8 cellular contexts compared by ENCODE assay signal in the genomic region with DNA sequence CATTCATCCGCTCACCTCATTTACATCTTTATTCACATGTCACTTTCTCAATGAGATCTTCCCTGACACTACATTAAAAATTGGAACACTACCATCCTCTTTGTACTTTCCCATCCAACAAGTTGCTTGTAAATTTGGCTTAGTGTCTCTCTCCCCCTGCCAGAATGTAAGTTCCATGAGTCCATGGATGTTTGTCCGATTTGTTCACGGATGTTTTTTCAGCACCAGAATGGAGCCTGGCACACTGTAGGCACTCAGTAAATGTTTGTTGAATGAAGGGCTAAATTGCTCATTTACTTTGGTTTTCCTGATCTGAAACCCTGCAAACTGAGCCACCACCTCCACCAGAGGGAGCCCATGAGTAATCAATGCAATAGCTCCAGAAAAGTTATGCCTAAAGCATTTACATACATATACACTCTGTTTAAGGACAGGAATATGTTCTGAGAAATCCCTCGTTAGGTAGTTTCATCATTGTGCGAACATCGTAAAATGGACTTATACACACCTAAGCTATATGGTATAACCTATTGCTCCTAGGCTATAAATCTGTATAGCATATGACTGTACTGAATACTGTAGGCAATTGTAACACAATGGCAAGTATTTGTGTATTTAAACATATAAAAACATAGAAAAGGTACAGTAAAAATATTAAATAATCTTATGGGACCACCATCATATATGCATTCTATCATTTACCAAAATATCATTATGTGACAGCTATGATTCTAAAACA. TPM values are rescaled to one million over a fixed set of nuclear protein-coding genes. Genes with fewer than 3 reads are reported as not detected.
DNase-seq lines count a peak whose midpoint lies in the region; ATAC-seq and TF ChIP-seq lines count a peak whose summit lies in the region.

No MANE protein-coding gene starts in this region.

- H3K9me3 Mint-ChIP-seq in CD14-positive monocyte: peaks cover 0 to 2% (median 0%) of the 10 kb centered on the region in 7 donors
- H3K9me3 Mint-ChIP-seq in natural killer cell treated with Interleukin-12 subunit alpha and Interleukin-12 subunit beta and Interleukin-15 and Interleukin-18, amount 100 ng/mL, for 72 hours: no peaks in the 10 kb centered on the region
- H3K9me3 Mint-ChIP-seq in stimulated activated naive CD8-positive, alpha-beta T cell treated with anti-CD3 and anti-CD28 coated beads, Interleukin-15, amount 100 ng/mL, for 72 hours: no peaks in the 10 kb centered on the region

- H3K36me3 ChIP-seq in OCI-LY1 (ENCODE audit: insufficient read depth, low read length): no peaks in the 10 kb centered on the region

- H3K9me3 ChIP-seq in OCI-LY1 (ENCODE audit: low read length): no peaks in the 10 kb centered on the region

- H3K4me1 ChIP-seq in OCI-LY1 (ENCODE audit: insufficient read depth, low read length, severe bottlenecking): peaks cover 40% of the 10 kb centered on the region

- peak overlapping the region; percentile 8; the same call in 1 of the 2 replicates for H3K4me2 ChIP-seq in OCI-LY1 (ENCODE audit: low read length)

- no peaks in the 10 kb centered on the region for H3K27me3 ChIP-seq in OCI-LY1 (ENCODE audit: insufficient read depth, low read length)

- peak overlapping the region; percentile 66 to 90 (median 75) for H3K27ac Mint-ChIP-seq in CD14-positive monocyte
- H3K27ac Mint-ChIP-seq in natural killer cell treated with Interleukin-12 subunit alpha and Interleukin-12 subunit beta and Interleukin-15 and Interleukin-18, amount 100 ng/mL, for 72 hours: peak overlapping the region; percentile 68 to 84
- peak overlapping the region in 1 of 2 donors; percentile 20 for H3K27ac Mint-ChIP-seq in stimulated activated naive CD8-positive, alpha-beta T cell treated with anti-CD3 and anti-CD28 coated beads, Interleukin-15, amount 100 ng/mL, for 72 hours

- H3K9me2 ChIP-seq in OCI-LY1 (ENCODE audit: low read depth, low read length): no peaks in the 10 kb centered on the region

- H3K79me2 ChIP-seq in OCI-LY1 (ENCODE audit: insufficient read depth, low read length): peaks cover 19% of the 10 kb centered on the region

- H3K27me3 Mint-ChIP-seq in CD14-positive monocyte (ENCODE audit: low read depth in 3 of 3): peaks cover 0 to 2% (median 0%) of the 10 kb centered on the region in 3 donors
- H3K27me3 Mint-ChIP-seq in natural killer cell treated with Interleukin-12 subunit alpha and Interleukin-12 subunit beta and Interleukin-15 and Interleukin-18, amount 100 ng/mL, for 72 hours: peaks cover 0 to 2% of the 10 kb centered on the region in 2 donors
- H3K27me3 Mint-ChIP-seq in stimulated activated naive CD8-positive, alpha-beta T cell treated with anti-CD3 and anti-CD28 coated beads, Interleukin-15, amount 100 ng/mL, for 72 hours: peaks cover 26% of the 10 kb centered on the region

- no peak overlapping the region for H3K4me3 Mint-ChIP-seq in CD14-positive monocyte
- H3K4me3 Mint-ChIP-seq in natural killer cell treated with Interleukin-12 subunit alpha and Interleukin-12 subunit beta and Interleukin-15 and Interleukin-18, amount 100 ng/mL, for 72 hours: peak overlapping the region; percentile 53
- no peak overlapping the region for H3K4me3 Mint-ChIP-seq in stimulated activated naive CD8-positive, alpha-beta T cell treated with anti-CD3 and anti-CD28 coated beads, Interleukin-15, amount 100 ng/mL, for 72 hours

- no peak overlapping the region for H3K9ac ChIP-seq in OCI-LY1 (ENCODE audit: low read length)

- no peak for ATAC-seq in natural killer cell treated with Interleukin-12 subunit alpha and Interleukin-12 subunit beta and Interleukin-15 and Interleukin-18, amount 100 ng/mL, for 72 hours
- no peak for ATAC-seq in stimulated activated naive CD8-positive, alpha-beta T cell treated with anti-CD3 and anti-CD28 coated beads, Interleukin-15, amount 100 ng/mL, for 72 hours

- peaks cover 24% of the 10 kb centered on the region for H3K4me1 Mint-ChIP-seq in CD14-positive monocyte
- H3K4me1 Mint-ChIP-seq in natural killer cell treated with Interleukin-12 subunit alpha and Interleukin-12 subunit beta and Interleukin-15 and Interleukin-18, amount 100 ng/mL, for 72 hours (ENCODE audit: low read depth in 2 of 2): peaks cover 30 to 33% of the 10 kb centered on the region in 2 donors
- peaks cover 28% of the 10 kb centered on the region for H3K4me1 Mint-ChIP-seq in stimulated activated naive CD8-positive, alpha-beta T cell treated with anti-CD3 and anti-CD28 coated beads, Interleukin-15, amount 100 ng/mL, for 72 hours

- TF ChIP-seq CTCF in CD14-positive monocyte (IDR thresholded peaks at IDR 0.05) (peak; percentile 89), OCI-LY1 (IDR thresholded peaks at IDR 0.05; ENCODE audit: low read length) (peak; percentile 95)

- intact Hi-C loops in CD14-positive monocyte (cut with micrococcal nuclease): loop anchor here (2.0 to 5.0 kb wide), 7 partner anchors 16 to 118 kb away; no protein-coding TSS in a partner anchor

- DNase-seq in CD14-positive monocyte (ENCODE audit: low spot score) (peak; percentile 77), HPDE6-E6E7 (ENCODE audit: extremely low spot score) (peak; percentile 41), epidermal melanocyte (ENCODE audit: insufficient read length, low spot score) (peak; percentile 39), GOT3 (lab: John Stamatoyannopoulos, UW) (no peak)
- DNase-seq in activated CD8-positive, alpha-beta memory T cell treated with anti-CD3 and anti-CD28 coated beads, Interleukin-2, amount 50 U/mL, for 24 hours (ENCODE audit: extremely low read depth): peak; percentile 56
- DNase-seq in natural killer cell treated with Interleukin-12 subunit alpha and Interleukin-12 subunit beta and Interleukin-15 and Interleukin-18, amount 100 ng/mL, for 72 hours (ENCODE audit: low spot score): peak; percentile 87
- DNase-seq in stimulated activated naive CD8-positive, alpha-beta T cell treated with anti-CD3 and anti-CD28 coated beads, Interleukin-15, amount 100 ng/mL, for 72 hours: peak; percentile 71 to 73

- H3F3A ChIP-seq in OCI-LY1 (ENCODE audit: insufficient read depth, low read length): 0 out of 2 replicates have a peak, but pooled peaks cover 4% of the 10 kb centered on the region

- no peak overlapping the region for H3K4me3 ChIP-seq in OCI-LY1 (ENCODE audit: low read depth, low read length, poor library complexity, severe bottlenecking)

- no peak overlapping the region for H2AFZ ChIP-seq in OCI-LY1 (ENCODE audit: low read length)

- H3K36me3 Mint-ChIP-seq in CD14-positive monocyte: no peaks in the 10 kb centered on the region
- H3K36me3 Mint-ChIP-seq in natural killer cell treated with Interleukin-12 subunit alpha and Interleukin-12 subunit beta and Interleukin-15 and Interleukin-18, amount 100 ng/mL, for 72 hours: no peaks in the 10 kb centered on the region

- H3K27ac ChIP-seq in OCI-LY1 (ENCODE audit: low read depth, low read length, poor library complexity, severe bottlenecking): peak overlapping the region; percentile 88

- H4K20me1 ChIP-seq in OCI-LY1 (ENCODE audit: insufficient read depth, low read length): no peaks in the 10 kb centered on the region

RNA-seq across cellular contexts. Expression of gene EYA3, which starts 2.8 kb away (rescaled TPM):
- 1 to 10 TPM; 3.3 to 3.7 TPM for polyA plus RNA-seq in CD14-positive monocyte
- 10 to 100 TPM; 62.6 to 64.6 TPM for total RNA-seq in natural killer cell treated with Interleukin-12 subunit alpha and Interleukin-12 subunit beta and Interleukin-15 and Interleukin-18, amount 100 ng/mL, for 72 hours
